ENCODE assay signal across 9 cellular contexts in the genomic region with DNA sequence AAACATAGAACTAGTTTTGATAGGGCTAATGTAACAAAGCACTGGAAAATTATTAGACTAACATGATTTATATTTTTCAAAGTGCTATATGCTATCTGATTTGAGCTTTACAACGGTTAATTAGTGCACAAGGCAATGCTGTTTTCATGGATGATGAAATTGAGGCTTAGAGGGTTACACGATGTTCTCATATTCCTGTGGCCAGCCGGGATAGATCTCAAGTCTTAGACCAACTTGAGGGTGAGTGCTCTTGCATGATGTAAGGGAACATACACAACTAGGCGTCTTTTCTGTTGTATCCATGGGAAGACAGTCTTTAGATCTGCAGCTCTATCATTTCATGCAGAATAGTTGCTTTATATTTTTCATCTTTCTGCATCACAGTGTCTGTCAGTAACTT.
"Had no signal": no experiment of that assay in that cellular context is flagged by ENCODE, and none has a peak within 500 bp of the region (broad histone marks: within the 10 kb centered on the region; RNA-seq: fewer than 3 reads in every experiment).

No MANE protein-coding gene starts in this region.

- H3K27ac ChIP-seq: GM23248 had no signal

- H2AFZ ChIP-seq: GM23248 had no signal

- ATAC-seq: HCT116, K562 had no signal

- H3K9me3 Mint-ChIP-seq: HFFc6 had no signal

- H3K4me3 ChIP-seq: GM23248, HAP-1, K562 had no signal

- H3K4me3 Mint-ChIP-seq: HFFc6 had no signal

- DNase-seq: GM23248, GOT3, H7, HFFc6, IMR-90 had no signal

- H3K9ac ChIP-seq: GM23248 had no signal

- H3K9me3 ChIP-seq: HAP-1 had no signal

- H3K27ac Mint-ChIP-seq: HFFc6 had no signal

- H3K36me3 ChIP-seq: HAP-1 had no signal

- FAIRE-seq: HTR-8/SVneo, K562 had no signal
